12 cellular contexts compared by ENCODE assay signal in genomic region chr7:98163704-98164478, GRCh38. TPM values are rescaled to one million over a fixed set of nuclear protein-coding genes. Genes with fewer than 3 reads are reported as not detected.
A peak's percentile ranks its signal among the peaks of the same experiment; 100 is the strongest.
DNase-seq lines count a peak whose midpoint lies in the region; ATAC-seq, FAIRE-seq and TF ChIP-seq lines count a peak whose summit lies in the region.
"Had no signal": no experiment of that assay in that cellular context is flagged by ENCODE, and none has a peak within 500 bp of the region (broad histone marks: within the 10 kb centered on the region; RNA-seq: fewer than 3 reads in every experiment).

No MANE protein-coding gene starts in this region.

- H3K14ac ChIP-seq in H1 (ENCODE audit: insufficient read length) (no peak overlapping the region), neuronal stem cell (ENCODE audit: low read length) (peak overlapping the region; percentile 6)

- H4K20me1 ChIP-seq in H1 (replicated peaks in 1 of 2; ENCODE audit: control insufficient read depth in 1 of 2, insufficient read depth in 2 of 2, low read length in 2 of 2): peaks cover 6 to 14% of the 10 kb centered on the region in 2 experiments

- ATAC-seq in HG03025 (IDR thresholded peaks at IDR 0.05; ENCODE audit: low FRiP score, unreplicated experiment): no peak

- H3K27ac ChIP-seq in H1 (ENCODE audit: low read depth, low read length) (no peak overlapping the region; the same call in 1 of the 2 replicates), neuronal stem cell (replicated peaks; ENCODE audit: low read length) (no peak overlapping the region), tibial nerve (no peak overlapping the region)

- H3K9me3 ChIP-seq in H1 (ENCODE audit: insufficient read depth in 2 of 2, low read depth in 1 of 2, low read length in 1 of 2): no peaks in the 10 kb centered on the region
- H3K9me3 ChIP-seq in neuronal stem cell (replicated peaks in 1 of 2; ENCODE audit: control insufficient read depth in 2 of 2, insufficient read depth in 1 of 2, low read depth in 1 of 2, low read length in 2 of 2): peaks cover 0 to 1% of the 10 kb centered on the region in 2 donors
- no peaks in the 10 kb centered on the region for H3K9me3 ChIP-seq in tibial nerve

- no peak overlapping the region for H2BK120ac ChIP-seq in H1 (replicated peaks; ENCODE audit: low read depth, low read length)
- H2BK120ac ChIP-seq in neuronal stem cell (ENCODE audit: low read depth, low read length): no peak overlapping the region

- no peak overlapping the region for H2BK12ac ChIP-seq in H1 (ENCODE audit: low read depth, low read length)
- H2BK12ac ChIP-seq in neuronal stem cell (ENCODE audit: low read length): no peak overlapping the region

- H2BK5ac ChIP-seq in H1 (ENCODE audit: low read depth, low read length) (no peak overlapping the region), neuronal stem cell (ENCODE audit: low read length) (no peak overlapping the region)

- H4K91ac ChIP-seq in H1 (replicated peaks; ENCODE audit: insufficient read length, low read length) (no peak overlapping the region), neuronal stem cell (ENCODE audit: low read depth, low read length, poor library complexity) (no peak overlapping the region)

- FAIRE-seq in H1 (lab: Jason Lieb, UNC): no peak

- no peak overlapping the region for H3K4me3 ChIP-seq in AG04449 (ENCODE audit: low read depth, low read length)
- H3K4me3 ChIP-seq in H1 (ENCODE audit: extremely low read depth in 1 of 4, insufficient read depth in 2 of 4, low read depth in 3 of 4, low read length in 4 of 4): no peak overlapping the region
- H3K4me3 ChIP-seq in neuronal stem cell (ENCODE audit: low read length in 2 of 2): no peak overlapping the region
- H3K4me3 ChIP-seq in tibial nerve: no peak overlapping the region

- no peak overlapping the region for H4K5ac ChIP-seq in H1 (ENCODE audit: insufficient read length, low read depth, low read length)

- CTCF ChIA-PET in AG04449 (lab: Yijun Ruan, JAX): interaction anchor here (1.1 to 16.2 kb wide), 7 partner anchors 15 to 145 kb away, joined by 3 to 544 read pairs (median 103); partner anchors contain the start of gene LMTK2
- CTCF ChIA-PET in H1 (lab: Charles Lee; ENCODE audit: partially characterized antibody): interaction anchor here (0.6 to 15.9 kb wide), 16 partner anchors 8 to 319 kb away, joined by 3 to 476 read pairs (median 4); partner anchors contain the start of gene LMTK2

- H2BK15ac ChIP-seq in H1 (ENCODE audit: low read length) (no peak overlapping the region), neuronal stem cell (ENCODE audit: low read length) (no peak overlapping the region)

- 0 out of 4 replicates have a peak, but pooled peaks cover 3 to 4% of the 10 kb centered on the region in 2 experiments for H3K79me2 ChIP-seq in H1 (ENCODE audit: control insufficient read depth in 1 of 2, insufficient read depth in 2 of 2, low read length in 2 of 2)

- H3K79me1 ChIP-seq in H1 (ENCODE audit: low read depth, low read length) (peaks cover 9% of the 10 kb centered on the region), neuronal stem cell (ENCODE audit: low read depth, low read length) (peaks cover 4% of the 10 kb centered on the region)

- H2BK20ac ChIP-seq in H1 (ENCODE audit: low read length): no peak overlapping the region

- H3K4ac ChIP-seq in H1 (replicated peaks; ENCODE audit: insufficient read length, low read depth, low read length) (no peak overlapping the region), neuronal stem cell (ENCODE audit: low read length) (no peak overlapping the region)

- H2AK5ac ChIP-seq in H1 (ENCODE audit: low read depth, low read length) (no peak overlapping the region), neuronal stem cell (ENCODE audit: low read depth, low read length) (no peak overlapping the region)

- no peaks in the 10 kb centered on the region for H3K23me2 ChIP-seq in H1 (ENCODE audit: low read depth, low read length)

- H3K27me3 ChIP-seq in H1 (replicated peaks in 1 of 4; ENCODE audit: control insufficient read depth in 3 of 4, extremely low read depth in 1 of 4, insufficient read depth in 3 of 4, low read length in 3 of 4) (no peaks in the 10 kb centered on the region), neuronal stem cell (ENCODE audit: control insufficient read depth in 3 of 3, insufficient read depth in 3 of 3, low read depth in 1 of 3, low read length in 3 of 3) (no peaks in the 10 kb centered on the region), tibial nerve (no peaks in the 10 kb centered on the region)

- H3K36me3 ChIP-seq in H1 (ENCODE audit: control insufficient read depth in 2 of 4, insufficient read depth in 4 of 4, low read length in 3 of 4): peaks cover 0 to 10% (median 6%) of the 10 kb centered on the region in 4 experiments; a peak in 3 of 8 replicates
- H3K36me3 ChIP-seq in neuronal stem cell (replicated peaks in 1 of 2; ENCODE audit: control insufficient read depth in 2 of 2, insufficient read depth in 2 of 2, low read length in 2 of 2): peaks cover 7 to 13% of the 10 kb centered on the region in 2 donors
- peaks cover 0 to 5% (median 0%) of the 10 kb centered on the region in 3 donors for H3K36me3 ChIP-seq in tibial nerve

- DNase-seq in AG04449 (ENCODE audit: low read depth, low spot score) (peak; percentile 17), NCI-H2227 (lab: John Stamatoyannopoulos, UW; ENCODE audit: unreplicated experiment) (peak; percentile 61), H1 (ENCODE audit: low read depth in 1 of 2, low spot score in 2 of 2) (no peak), neuronal stem cell (ENCODE audit: low spot score) (no peak), NCI-H1694 (lab: John Stamatoyannopoulos, UW) (no peak), GM19240 (ENCODE audit: insufficient read length, low spot score) (no peak), tibial nerve (ENCODE audit: low spot score in 2 of 2) (no peak)
- DNase-seq: erythroblast; NCI-H1436 treated with DMSO at 0.1 percent for 48 hours; stimulated activated CD4-positive, alpha-beta T cell treated with anti-CD3 and anti-CD28 coated beads, Interleukin-2, amount 100 ng/mL, for 24 hours had no signal

- no peak overlapping the region for H3K18ac ChIP-seq in H1 (ENCODE audit: extremely low read depth, low read length)
- no peak overlapping the region for H3K18ac ChIP-seq in neuronal stem cell (ENCODE audit: low read length)

- no peak for TF ChIP-seq RAD21 in H1 (IDR thresholded peaks at IDR 0.05 in 1 of 2, conservative IDR thresholded peaks at IDR 0.05 in 1 of 2; ENCODE audit: low read depth in 2 of 2, low read length in 2 of 2)

- H3K23ac ChIP-seq in H1 (ENCODE audit: insufficient read length): no peak overlapping the region
- no peak overlapping the region for H3K23ac ChIP-seq in neuronal stem cell (ENCODE audit: low read depth, low read length, poor library complexity)

- 88% methylated on average over 16 of the region's 16 CpGs; no CpG with 5 or more reads in 1 of the 2 experiments for WGBS in H1 (ENCODE audit: extremely low coverage in 1 of 2, insufficient coverage in 1 of 2, insufficient read length in 1 of 2, insufficient replicate concordance in 2 of 2, low coverage in 1 of 2, low lambda C conversion rate in 2 of 2, missing lambda C conversion rate in 1 of 2), 2 experiments
- no CpG with 5 or more reads among the region's 16 CpGs for WGBS in neuronal stem cell (ENCODE audit: extremely low coverage in 2 of 2, insufficient read length in 2 of 2, insufficient replicate concordance in 1 of 2), 2 donors
- 62% methylated on average over 16 of the region's 16 CpGs for WGBS in tibial nerve, 2 donors

- H3K9ac ChIP-seq in H1 (replicated peaks in 1 of 4; ENCODE audit: extremely low read depth in 1 of 4, low read depth in 3 of 4, low read length in 3 of 4) (no peak overlapping the region), neuronal stem cell (ENCODE audit: low read depth, low read length, poor library complexity) (no peak overlapping the region)

- H3K4me1 ChIP-seq in H1 (replicated peaks in 1 of 4; ENCODE audit: control insufficient read depth in 3 of 4, insufficient read depth in 4 of 4, low read length in 3 of 4) (no peaks in the 10 kb centered on the region; a peak in 1 of 7 replicates), neuronal stem cell (ENCODE audit: control insufficient read depth in 2 of 2, insufficient read depth in 1 of 2, low read depth in 1 of 2, low read length in 2 of 2) (no peaks in the 10 kb centered on the region), tibial nerve (peaks cover 0 to 8% (median 0%) of the 10 kb centered on the region in 4 donors)

- H2AFZ ChIP-seq in H1 (ENCODE audit: low read length): no peak overlapping the region
- no peak overlapping the region for H2AFZ ChIP-seq in neuronal stem cell (ENCODE audit: low read length)

- TF ChIP-seq EP300 in H1 (IDR thresholded peaks at IDR 0.05; ENCODE audit: borderline replicate concordance in 1 of 2, low read depth in 2 of 2, low read length in 2 of 2) (no peak), tibial nerve (IDR thresholded peaks at IDR 0.05) (no peak)

- TF ChIP-seq POLR2A in H1 (IDR thresholded peaks at IDR 0.05; ENCODE audit: control extremely low read depth in 1 of 2, low read depth in 2 of 2, low read length in 2 of 2): no peak
- no peak for TF ChIP-seq POLR2A in tibial nerve (IDR thresholded peaks at IDR 0.05)

- H3K56ac ChIP-seq in H1 (replicated peaks; ENCODE audit: insufficient read length, low read depth, low read length): no peak overlapping the region

- H3K4me2 ChIP-seq in H1 (ENCODE audit: insufficient read depth in 1 of 2, low read depth in 2 of 2, low read length in 2 of 2) (no peak overlapping the region), neuronal stem cell (ENCODE audit: insufficient read depth, low read length, poor library complexity, severe bottlenecking) (no peak overlapping the region)

- no peak for TF ChIP-seq CTCF in AG04449 (IDR thresholded peaks at IDR 0.05; ENCODE audit: insufficient read depth, low read length, missing control alignments)
- no peak for TF ChIP-seq CTCF in H1 (IDR thresholded peaks at IDR 0.05; ENCODE audit: control extremely low read depth in 1 of 3, insufficient read depth in 1 of 3, low read depth in 1 of 3, low read length in 3 of 3)
- TF ChIP-seq CTCF in tibial nerve (IDR thresholded peaks at IDR 0.05): no peak

- POLR2A ChIA-PET in AG04449 (lab: Yijun Ruan, JAX): no interaction called here
- POLR2A ChIA-PET in H1 (lab: Charles Lee; ENCODE audit: partially characterized antibody): interaction anchor here (1.4 kb wide), 1 partner anchor 16 kb away, joined by 3 read pairs; no protein-coding TSS in a partner anchor

- H4K8ac ChIP-seq in H1 (ENCODE audit: extremely low read depth, insufficient read depth, low read length) (peak overlapping the region; percentile 58; the same call in 1 of the 2 replicates), neuronal stem cell (ENCODE audit: low read depth, low read length) (no peak overlapping the region)

RNA-seq across cellular contexts. Expression of gene BHLHA15, which starts 47.3 kb away (rescaled TPM):
- total RNA-seq in H1 (2021; fragmentation: NEBNext Ultra II Directional; extraction: Animal tissue kit (Norgen Biotek cat#: 25700)): 2.7 and 3.5 TPM in 2 replicates
- polyA plus RNA-seq in H1 (2011; rRNA removed): 1.1 and 2.2 TPM in 2 replicates
- 2.0 TPM for polyA plus RNA-seq in H1 (2011; cell fraction: cytosol; rRNA removed)
- 3.2 TPM for polyA plus RNA-seq in H1 (2011; cell fraction: nucleus; rRNA removed)
- 1.3 to 1.7 TPM (median 1.7 TPM) in 3 of 4 replicates, not detected in the other for polyA plus RNA-seq in H1 (2012, experiment 1 of 2)
- 0.67 TPM for polyA plus RNA-seq in H1 (2012, experiment 2 of 2)
- polyA plus RNA-seq in H1 (2013, experiment 1 of 2): 3.8 TPM
- 3.4 TPM for polyA plus RNA-seq in H1 (2013, experiment 2 of 2)
- polyA minus RNA-seq in H1 (2011; rRNA and poly(A)+ RNA removed): 0.39 TPM in 1 of 2 replicates, not detected in the other
- not detected for polyA minus RNA-seq in H1 (2011; cell fraction: cytosol; rRNA and poly(A)+ RNA removed)
- polyA minus RNA-seq in H1 (2011; cell fraction: nucleus; rRNA and poly(A)+ RNA removed): 2.1 TPM
- 2.4 TPM for polyA plus RNA-seq in neuronal stem cell (2013, experiment 1 of 2)
- polyA plus RNA-seq in neuronal stem cell (2013, experiment 2 of 2): 2.2 TPM
- not detected for total RNA-seq in tibial nerve
- total RNA-seq: neural crest cell had no signal

RNA-seq across cellular contexts. Expression of gene LMTK2, which starts 57.2 kb away (rescaled TPM):
- 26.8 and 30.7 TPM in 2 replicates for total RNA-seq in H1 (2021; fragmentation: NEBNext Ultra II Directional; extraction: Animal tissue kit (Norgen Biotek cat#: 25700))
- 9.7 and 11.3 TPM in 2 replicates for polyA plus RNA-seq in H1 (2011; rRNA removed)
- polyA plus RNA-seq in H1 (2011; cell fraction: cytosol; rRNA removed): 8.8 TPM
- 15.7 TPM for polyA plus RNA-seq in H1 (2011; cell fraction: nucleus; rRNA removed)
- polyA plus RNA-seq in H1 (2012, experiment 1 of 2): 11.1 to 13.4 TPM (median 12.7 TPM) in 4 replicates
- polyA plus RNA-seq in H1 (2012, experiment 2 of 2): 3.1 TPM
- polyA plus RNA-seq in H1 (2013, experiment 1 of 2): 17.8 TPM
- 19.3 TPM for polyA plus RNA-seq in H1 (2013, experiment 2 of 2)
- 18.6 and 20.3 TPM in 2 replicates for polyA minus RNA-seq in H1 (2011; rRNA and poly(A)+ RNA removed)
- polyA minus RNA-seq in H1 (2011; cell fraction: cytosol; rRNA and poly(A)+ RNA removed): 17.8 TPM
- 20.2 TPM for polyA minus RNA-seq in H1 (2011; cell fraction: nucleus; rRNA and poly(A)+ RNA removed)
- polyA plus RNA-seq in neuronal stem cell (2013, experiment 1 of 2): 6.7 TPM
- polyA plus RNA-seq in neuronal stem cell (2013, experiment 2 of 2): 7.3 TPM
- total RNA-seq in tibial nerve: 10 to 100 TPM; 10.4 to 14.4 (median 12.3) TPM

Comparison
In these comparisons a context has a peak if more than half of its experiments do, and no peak if none do; other contexts are left out.
1. DNase-seq: peak in AG04449 (single experiment) and NCI-H2227 (single experiment); none in H1 (0 of 2), neuronal stem cell (single experiment), NCI-H1694 (single experiment), GM19240 (single experiment) and tibial nerve (0 of 2).